ENCODE assay signal across 16 cellular contexts in genomic region chr18:78981652-78981955, GRCh38. TPM values are rescaled to one million over a fixed set of nuclear protein-coding genes. Genes with fewer than 3 reads are reported as not detected.
DNase-seq lines count a peak whose midpoint lies in the region; ATAC-seq and TF ChIP-seq lines count a peak whose summit lies in the region.
"Had no signal": no experiment of that assay in that cellular context is flagged by ENCODE, and none has a peak within 500 bp of the region (broad histone marks: within the 10 kb centered on the region; RNA-seq: fewer than 3 reads in every experiment).

No MANE protein-coding gene starts in this region.

- peak overlapping the region; percentile 35 for H3K27ac Mint-ChIP-seq in activated T-helper 2 cell treated with anti-CD3 and anti-CD28 coated beads, Interferon-gamma antibody, Interleukin-2, Interleukin-4, amounts not matched to agents 10 μg/mL and 5 μg/mL and 100 μg/mL, durations not matched to agents 14 hours and 24 hours and 36 hours

- H3K4me1 ChIP-seq in cardiac muscle cell (ENCODE audit: low read depth), result no peaks in the 10 kb centered on the region
- peaks cover 0 to 19% of the 10 kb centered on the region in 2 donors for H3K4me1 ChIP-seq in right atrium auricular region
- H3K4me1 ChIP-seq in iPS-20b (ENCODE audit: insufficient read depth, low read length), result peaks cover 36% of the 10 kb centered on the region
- peaks cover 14 to 37% (median 19%) of the 10 kb centered on the region in 4 donors for H3K4me1 ChIP-seq in upper lobe of left lung
- peaks cover 0 to 28% (median 22%) of the 10 kb centered on the region in 4 donors for H3K4me1 ChIP-seq in tibial artery

- no peak for TF ChIP-seq EP300 in upper lobe of left lung (IDR thresholded peaks at IDR 0.05)

- peaks cover 7% of the 10 kb centered on the region for H3K4me1 Mint-ChIP-seq in activated T-helper 2 cell treated with anti-CD3 and anti-CD28 coated beads, Interferon-gamma antibody, Interleukin-2, Interleukin-4, amounts not matched to agents 10 μg/mL and 5 μg/mL and 100 μg/mL, durations not matched to agents 14 hours and 24 hours and 36 hours (ENCODE audit: low read depth)

- peak overlapping the region; percentile 83 for H3K9ac ChIP-seq in iPS-20b (ENCODE audit: low read depth, low read length)

- no peaks in the 10 kb centered on the region for H3K9me3 ChIP-seq in cardiac muscle cell (ENCODE audit: low read depth)
- no peaks in the 10 kb centered on the region for H3K9me3 ChIP-seq in right atrium auricular region
- no peaks in the 10 kb centered on the region for H3K9me3 ChIP-seq in iPS-20b (ENCODE audit: insufficient read depth, low read depth, low read length)
- no peaks in the 10 kb centered on the region for H3K9me3 ChIP-seq in upper lobe of left lung
- no peaks in the 10 kb centered on the region for H3K9me3 ChIP-seq in tibial artery

- H3K9me3 Mint-ChIP-seq in activated T-helper 2 cell treated with anti-CD3 and anti-CD28 coated beads, Interferon-gamma antibody, Interleukin-2, Interleukin-4, amounts not matched to agents 10 μg/mL and 5 μg/mL and 100 μg/mL, durations not matched to agents 14 hours and 24 hours and 36 hours, result peaks cover 7% of the 10 kb centered on the region

- H3K4me3 ChIP-seq in cardiac muscle cell (peak overlapping the region; percentile 51), right atrium auricular region (peak overlapping the region in 1 of 2 donors; percentile 47), iPS-20b (ENCODE audit: low read length) (peak overlapping the region; percentile 82), upper lobe of left lung (no peak overlapping the region), tibial artery (no peak overlapping the region)

- H3K36me3 Mint-ChIP-seq in activated T-helper 2 cell treated with anti-CD3 and anti-CD28 coated beads, Interferon-gamma antibody, Interleukin-2, Interleukin-4, amounts not matched to agents 10 μg/mL and 5 μg/mL and 100 μg/mL, durations not matched to agents 14 hours and 24 hours and 36 hours (ENCODE audit: low read depth), result peaks cover 6% of the 10 kb centered on the region

- H3K27ac ChIP-seq in cardiac muscle cell, result no peak overlapping the region
- H3K27ac ChIP-seq in right atrium auricular region, result no peak overlapping the region
- no peak overlapping the region for H3K27ac ChIP-seq in iPS-20b (ENCODE audit: low read length)
- H3K27ac ChIP-seq in substantia nigra (ENCODE audit: low read depth, low read length, poor library complexity, severe bottlenecking), result peak overlapping the region; percentile 21
- H3K27ac ChIP-seq in upper lobe of left lung, result no peak overlapping the region
- H3K27ac ChIP-seq in tibial artery, result no peak overlapping the region
- H3K27ac ChIP-seq: coronary artery had no signal

- peaks cover 67% of the 10 kb centered on the region for H3K27me3 Mint-ChIP-seq in activated T-helper 2 cell treated with anti-CD3 and anti-CD28 coated beads, Interferon-gamma antibody, Interleukin-2, Interleukin-4, amounts not matched to agents 10 μg/mL and 5 μg/mL and 100 μg/mL, durations not matched to agents 14 hours and 24 hours and 36 hours (ENCODE audit: low read depth)

- TF ChIP-seq POLR2A in upper lobe of left lung (IDR thresholded peaks at IDR 0.05), result no peak

- no peak overlapping the region for H3K4me3 Mint-ChIP-seq in activated T-helper 2 cell treated with anti-CD3 and anti-CD28 coated beads, Interferon-gamma antibody, Interleukin-2, Interleukin-4, amounts not matched to agents 10 μg/mL and 5 μg/mL and 100 μg/mL, durations not matched to agents 14 hours and 24 hours and 36 hours (ENCODE audit: low read depth)

- intact Hi-C loops in activated T-helper 2 cell treated with anti-CD3 and anti-CD28 coated beads, Interferon-gamma antibody, Interleukin-2, Interleukin-4, amounts not matched to agents 10 μg/mL and 5 μg/mL and 100 μg/mL, durations not matched to agents 14 hours and 24 hours and 36 hours (cut with micrococcal nuclease), result no loop called here
- intact Hi-C loops in tibial artery (cut with DNase I; ENCODE audit: low total_unique reads), result no loop called here

- DNase-seq in cardiac muscle cell (ENCODE audit: low read depth in 1 of 2, low spot score in 1 of 2), result no peak
- no peak for DNase-seq in right atrium auricular region (ENCODE audit: low spot score)
- no peak for DNase-seq in activated T-helper 2 cell treated with anti-CD3 and anti-CD28 coated beads, Interferon-gamma antibody, Interleukin-2, Interleukin-4, amounts not matched to agents 10 μg/mL and 5 μg/mL and 100 μg/mL, durations not matched to agents 14 hours and 24 hours and 36 hours (ENCODE audit: low spot score)
- no peak for DNase-seq in substantia nigra (lab: John Stamatoyannopoulos, UW)
- DNase-seq in upper lobe of left lung, result no peak
- DNase-seq in NCI-H774 (lab: John Stamatoyannopoulos, UW), result no peak
- DNase-seq in tibial artery, result no peak
- DNase-seq: activated CD4-positive, alpha-beta T cell treated with anti-CD3 and anti-CD28 coated beads for 1 hour; GOT3; NCI-H2171 treated with DMSO at 0.1 percent for 48 hours; stimulated activated CD4-positive, alpha-beta T cell treated with anti-CD3 and anti-CD28 coated beads, Interleukin-4, amount 100 ng/mL, for 4 hours; stimulated activated naive CD8-positive, alpha-beta T cell treated with anti-CD3 and anti-CD28 coated beads, Interleukin-15, Interleukin-2, amounts not matched to agents 100 U/mL and 50 U/mL, for 24 hours had no signal

- no peak for ATAC-seq in upper lobe of left lung (ENCODE audit: low FRiP score in 2 of 2)
- ATAC-seq: sciatic nerve; stimulated activated naive CD8-positive, alpha-beta T cell treated with anti-CD3 and anti-CD28 coated beads, Interleukin-15, Interleukin-2, amounts not matched to agents 100 U/mL and 50 U/mL, for 24 hours had no signal

- TF ChIP-seq CTCF in cardiac muscle cell (IDR thresholded peaks at IDR 0.05; ENCODE audit: low read depth, low read length), result no peak
- no peak for TF ChIP-seq CTCF in right atrium auricular region (IDR thresholded peaks at IDR 0.05)
- no peak for TF ChIP-seq CTCF in upper lobe of left lung (IDR thresholded peaks at IDR 0.05)
- no peak for TF ChIP-seq CTCF in tibial artery (IDR thresholded peaks at IDR 0.05)

- peaks cover 93% of the 10 kb centered on the region for H3K27me3 ChIP-seq in cardiac muscle cell
- H3K27me3 ChIP-seq in right atrium auricular region, result peaks cover 10 to 20% of the 10 kb centered on the region in 2 donors
- H3K27me3 ChIP-seq in iPS-20b (ENCODE audit: insufficient read depth, low read length), result peaks cover 76% of the 10 kb centered on the region
- peaks cover 0 to 68% (median 25%) of the 10 kb centered on the region in 4 donors for H3K27me3 ChIP-seq in upper lobe of left lung
- peaks cover 0 to 90% of the 10 kb centered on the region in 2 donors for H3K27me3 ChIP-seq in tibial artery

- 17 to 22% methylated on average over 5 of the region's 5 CpGs for WGBS in upper lobe of left lung, 2 donors

- no peaks in the 10 kb centered on the region for H3K36me3 ChIP-seq in cardiac muscle cell
- no peaks in the 10 kb centered on the region for H3K36me3 ChIP-seq in right atrium auricular region
- H3K36me3 ChIP-seq in iPS-20b (ENCODE audit: insufficient read depth, low read depth, low read length), result no peaks in the 10 kb centered on the region
- H3K36me3 ChIP-seq in upper lobe of left lung, result no peaks in the 10 kb centered on the region
- no peaks in the 10 kb centered on the region for H3K36me3 ChIP-seq in tibial artery

RNA-seq across cellular contexts. Expression of gene SALL3, which starts 2.0 kb away (rescaled TPM):
- total RNA-seq in cardiac muscle cell, result 1.6 and 3.0 TPM in 2 replicates
- polyA plus RNA-seq in cardiac muscle cell, result 0.09 and 1.8 TPM in 2 replicates
- total RNA-seq in right atrium auricular region, result 1 to 10 TPM; 1.5 to 2.5 TPM
- total RNA-seq in activated T-helper 2 cell treated with anti-CD3 and anti-CD28 coated beads, Interferon-gamma antibody, Interleukin-2, Interleukin-4, amounts not matched to agents 10 μg/mL and 5 μg/mL and 100 μg/mL, durations not matched to agents 14 hours and 24 hours and 36 hours, result not detected in 2 replicates
- total RNA-seq in upper lobe of left lung, result under 1 TPM in 2 of 6 donors, not detected in 4; 0.11 to 0.24 TPM
- polyA plus RNA-seq: keratinocyte had no signal

Comparison
In these comparisons a context has a peak if more than half of its experiments do, and no peak if none do; other contexts are left out.
1. H3K4me3 ChIP-seq: peak in cardiac muscle cell (single experiment) and iPS-20b (single experiment); none in upper lobe of left lung (0 of 4) and tibial artery (0 of 2).